ENCODE assay signal across 8 cellular contexts in genomic region chr7:91082854-91083495, GRCh38.
A peak's percentile ranks its signal among the peaks of the same experiment; 100 is the strongest.
DNase-seq lines count a peak whose midpoint lies in the region; ATAC-seq, FAIRE-seq and TF ChIP-seq lines count a peak whose summit lies in the region.

No MANE protein-coding gene starts in this region.

- no peak overlapping the region for H3K27ac Mint-ChIP-seq in activated T-cell treated with anti-CD3 and anti-CD28 coated beads, Interleukin-2, amount 50 U/mL, for 72 hours
- H3K27ac Mint-ChIP-seq in naive thymus-derived CD4-positive, alpha-beta T cell: peak overlapping the region in 8 of 9 donors; percentile 71 to 96 (median 90)

- H3K27me3 Mint-ChIP-seq in activated T-cell treated with anti-CD3 and anti-CD28 coated beads, Interleukin-2, amount 50 U/mL, for 72 hours (ENCODE audit: low read depth): no peaks in the 10 kb centered on the region
- H3K27me3 Mint-ChIP-seq in naive thymus-derived CD4-positive, alpha-beta T cell: peaks cover 0 to 2% (median 0%) of the 10 kb centered on the region in 5 donors

- CTCF ChIA-PET in naive thymus-derived CD4-positive, alpha-beta T cell (lab: Charles Lee): interaction anchor here (0.7 to 1.0 kb wide), 6 partner anchors 172 to 798 kb away, joined by 3 read pairs; partner anchors contain the start of gene MTERF1

- H3K9ac ChIP-seq in mesendoderm (ENCODE audit: low read length): no peak overlapping the region

- H3K79me2 ChIP-seq in mesendoderm (ENCODE audit: control insufficient read depth, insufficient read depth, low read length): no peaks in the 10 kb centered on the region

- no peaks in the 10 kb centered on the region for H3K9me3 Mint-ChIP-seq in activated T-cell treated with anti-CD3 and anti-CD28 coated beads, Interleukin-2, amount 50 U/mL, for 72 hours
- no peaks in the 10 kb centered on the region for H3K9me3 Mint-ChIP-seq in naive thymus-derived CD4-positive, alpha-beta T cell

- no peak overlapping the region for H3K4me2 ChIP-seq in mesendoderm (ENCODE audit: low read length)

- no peaks in the 10 kb centered on the region for H3K36me3 Mint-ChIP-seq in activated T-cell treated with anti-CD3 and anti-CD28 coated beads, Interleukin-2, amount 50 U/mL, for 72 hours (ENCODE audit: insufficient read depth in 2 of 2)
- H3K36me3 Mint-ChIP-seq in naive thymus-derived CD4-positive, alpha-beta T cell: no peaks in the 10 kb centered on the region

- POLR2A ChIA-PET in naive thymus-derived CD4-positive, alpha-beta T cell (lab: Charles Lee): no interaction called here

- no peak overlapping the region for H3K56ac ChIP-seq in mesendoderm (ENCODE audit: low read length)

- H3K4me1 Mint-ChIP-seq in activated T-cell treated with anti-CD3 and anti-CD28 coated beads, Interleukin-2, amount 50 U/mL, for 72 hours (ENCODE audit: low read depth): peaks cover 36% of the 10 kb centered on the region
- H3K4me1 Mint-ChIP-seq in naive thymus-derived CD4-positive, alpha-beta T cell: peaks cover 18 to 48% (median 39%) of the 10 kb centered on the region in 7 donors

- H4K5ac ChIP-seq in mesendoderm (ENCODE audit: low read length): no peak overlapping the region

- H3K9me3 ChIP-seq in naive thymus-derived CD4-positive, alpha-beta T cell (ENCODE audit: control insufficient read depth in 2 of 3, low read length in 3 of 3): no peaks in the 10 kb centered on the region

- no peak overlapping the region for H3K18ac ChIP-seq in mesendoderm (ENCODE audit: low read length)

- peak overlapping the region; percentile 32 to 36 for H3K4me3 Mint-ChIP-seq in activated T-cell treated with anti-CD3 and anti-CD28 coated beads, Interleukin-2, amount 50 U/mL, for 72 hours
- peak overlapping the region in 9 of 10 donors; percentile 56 to 83 (median 68) for H3K4me3 Mint-ChIP-seq in naive thymus-derived CD4-positive, alpha-beta T cell

- WGBS in mesendoderm (ENCODE audit: extremely low coverage, insufficient coverage, low lambda C conversion rate): no CpG with 5 or more reads among the region's 2 CpGs

- no peak for DNase-seq in activated T-cell treated with anti-CD3 and anti-CD28 coated beads, Interleukin-2, amount 50 U/mL, for 72 hours
- DNase-seq in activated T-cell treated with anti-CD3 and anti-CD28 coated beads, Interleukin-2, amount 50 U/mL, for 48 hours: no peak
- DNase-seq in NCI-H1694 (lab: John Stamatoyannopoulos, UW) (peak; percentile 47), bronchial epithelial cell (ENCODE audit: low read depth) (peak; percentile 30), RPMI8226 (no peak), mesendoderm (no peak)
- peak in 4 of 9 donors; percentile 39 to 55 (median 44) for DNase-seq in naive thymus-derived CD4-positive, alpha-beta T cell
- no peak for DNase-seq in activated CD8-positive, alpha-beta memory T cell treated with anti-CD3 and anti-CD28 coated beads for 24 hours

- no peak overlapping the region for H3K4ac ChIP-seq in mesendoderm (ENCODE audit: low read depth, low read length)

- no peak overlapping the region for H3K23ac ChIP-seq in mesendoderm (ENCODE audit: low read length)

- TF ChIP-seq CTCF in bronchial epithelial cell (IDR thresholded peaks at IDR 0.05; ENCODE audit: insufficient read depth, low read length, severe bottlenecking): peak; percentile 43

- intact Hi-C loops in naive thymus-derived CD4-positive, alpha-beta T cell (cut with micrococcal nuclease): loop anchor here (1.0 to 10.0 kb wide), 6 partner anchors 182 to 1379 kb away; partner anchors contain the start of genes FZD1 (in 2 of the 2) and MTERF1 (in 1 of the 2)

- no peak for FAIRE-seq in bronchial epithelial cell (lab: Jason Lieb, UNC)

- peaks cover 0 to 27% of the 10 kb centered on the region in 2 donors for H3K4me1 ChIP-seq in naive thymus-derived CD4-positive, alpha-beta T cell (ENCODE audit: control insufficient read depth in 2 of 2, insufficient read depth in 2 of 2, low read length in 2 of 2)
- H3K4me1 ChIP-seq in mesendoderm (ENCODE audit: control insufficient read depth, low read depth, low read length): no peaks in the 10 kb centered on the region

- no peak overlapping the region for H3K27ac ChIP-seq in naive thymus-derived CD4-positive, alpha-beta T cell (ENCODE audit: low read depth, low read length)
- H3K27ac ChIP-seq in mesendoderm (ENCODE audit: low read depth, low read length): no peak overlapping the region

- no peaks in the 10 kb centered on the region for H3K79me1 ChIP-seq in mesendoderm (ENCODE audit: low read length)

- H3K4me3 ChIP-seq in bronchial epithelial cell (ENCODE audit: low read depth, low read length) (no peak overlapping the region), mesendoderm (ENCODE audit: low read length) (no peak overlapping the region)
- no peak overlapping the region for H3K4me3 ChIP-seq in naive thymus-derived CD4-positive, alpha-beta T cell (ENCODE audit: low read length)

- H2BK5ac ChIP-seq in mesendoderm (ENCODE audit: low read length): no peak overlapping the region

- H3K36me3 ChIP-seq in bronchial epithelial cell (ENCODE audit: control insufficient read depth, insufficient read depth, low read length) (no peaks in the 10 kb centered on the region), mesendoderm (ENCODE audit: control insufficient read depth, insufficient read depth, low read length) (no peaks in the 10 kb centered on the region)
- H3K36me3 ChIP-seq in naive thymus-derived CD4-positive, alpha-beta T cell (ENCODE audit: control insufficient read depth in 2 of 3, insufficient read depth in 3 of 3, low read length in 3 of 3): no peaks in the 10 kb centered on the region

- H2BK15ac ChIP-seq in mesendoderm (replicated peaks; ENCODE audit: low read depth): no peak overlapping the region

- H2BK120ac ChIP-seq in mesendoderm (ENCODE audit: low read depth, low read length): no peak overlapping the region

- no peaks in the 10 kb centered on the region for H3K27me3 ChIP-seq in bronchial epithelial cell (ENCODE audit: control insufficient read depth, insufficient read depth, low read length)
- no peaks in the 10 kb centered on the region for H3K27me3 ChIP-seq in naive thymus-derived CD4-positive, alpha-beta T cell (ENCODE audit: control insufficient read depth in 2 of 2, insufficient read depth in 2 of 2, low read length in 2 of 2)
- H3K27me3 ChIP-seq in mesendoderm (ENCODE audit: insufficient read depth, low read length, poor library complexity): no peaks in the 10 kb centered on the region

- ATAC-seq in activated T-cell treated with anti-CD3 and anti-CD28 coated beads, Interleukin-2, amount 50 U/mL, for 72 hours (replicated peaks in 1 of 2): peak; percentile 26 to 45
- peak; percentile 47 for ATAC-seq in naive thymus-derived CD4-positive, alpha-beta T cell

- no peak overlapping the region for H4K8ac ChIP-seq in mesendoderm (ENCODE audit: low read depth, low read length)

- H2AK5ac ChIP-seq in mesendoderm (ENCODE audit: low read length): no peak overlapping the region

Comparison
In these comparisons a context has a peak if more than half of its experiments do, and no peak if none do; other contexts are left out.
1. DNase-seq: peak in NCI-H1694 (single experiment) and bronchial epithelial cell (single experiment); none in activated T-cell treated with anti-CD3 and anti-CD28 coated beads, Interleukin-2, amount 50 U/mL, for 72 hours (0 of 2), activated T-cell treated with anti-CD3 and anti-CD28 coated beads, Interleukin-2, amount 50 U/mL, for 48 hours (0 of 2), RPMI8226 (single experiment), activated CD8-positive, alpha-beta memory T cell treated with anti-CD3 and anti-CD28 coated beads for 24 hours (single experiment) and mesendoderm (single experiment).